ENCODE assay signal across 10 cellular contexts in genomic region chr1:184882649-184883303, GRCh38.
DNase-seq lines count a peak whose midpoint lies in the region; ATAC-seq, FAIRE-seq and TF ChIP-seq lines count a peak whose summit lies in the region.
"Had no signal": no experiment of that assay in that cellular context is flagged by ENCODE, and none has a peak within 500 bp of the region (broad histone marks: within the 10 kb centered on the region; RNA-seq: fewer than 3 reads in every experiment).

No MANE protein-coding gene starts in this region.

- ATAC-seq in HG02852 (IDR thresholded peaks at IDR 0.05; ENCODE audit: unreplicated experiment) (peak; percentile 11), GM12878 (peak; percentile 66), GM21515 (IDR thresholded peaks at IDR 0.05; ENCODE audit: unreplicated experiment) (no peak)
- ATAC-seq: naive thymus-derived CD8-positive, alpha-beta T cell had no signal

- peaks cover 18% of the 10 kb centered on the region for H3K4me1 ChIP-seq in GM12878 (ENCODE audit: control insufficient read depth, insufficient read depth, low read length)
- H3K4me1 ChIP-seq in muscle layer of duodenum (ENCODE audit: control insufficient read depth in 1 of 2, insufficient read depth in 2 of 2, low read length in 2 of 2) = peaks cover 6 to 34% of the 10 kb centered on the region in 2 donors
- no peaks in the 10 kb centered on the region for H3K4me1 ChIP-seq in ovary (ENCODE audit: insufficient read depth)

- no peak overlapping the region; the same call in 1 of the 2 replicates for H2AFZ ChIP-seq in GM12878 (ENCODE audit: control insufficient read depth, low read depth, low read length)

- no TSS peak for BruUV-seq in GM12878 (replicated peaks; lab: Mats Ljungman, UMichigan)

- H3K4me3 ChIP-seq in GM12878 (no peak overlapping the region), muscle layer of duodenum (ENCODE audit: low read depth in 1 of 2, low read length in 2 of 2) (no peak overlapping the region), ovary (no peak overlapping the region)

- peak overlapping the region; percentile 22; the same call in 1 of the 2 replicates for H3K4me2 ChIP-seq in GM12878 (ENCODE audit: control insufficient read depth, insufficient read depth)

- CTCF ChIA-PET in GM12878 (lab: Yijun Ruan, JAX) = interaction anchor here (1.1 to 1.7 kb wide), 2 partner anchors 9 to 78 kb away, joined by 7 to 9 read pairs; no protein-coding TSS in a partner anchor

- FAIRE-seq in GM12878 (lab: Jason Lieb, UNC) = no peak

- H3K36me3 ChIP-seq in GM12878 (ENCODE audit: control insufficient read depth in 2 of 2, insufficient read depth in 2 of 2, low read length in 1 of 2) (peaks cover 0 to 6% of the 10 kb centered on the region in 2 experiments; a peak in 2 of 4 replicates), muscle layer of duodenum (ENCODE audit: control insufficient read depth in 1 of 2, insufficient read depth in 2 of 2, low read length in 2 of 2) (no peaks in the 10 kb centered on the region), ovary (no peaks in the 10 kb centered on the region)

- no peak overlapping the region; the same call in 1 of the 2 replicates for H3K9ac ChIP-seq in GM12878 (ENCODE audit: control insufficient read depth, insufficient read depth, low read length)

- H4K20me1 ChIP-seq in GM12878 (ENCODE audit: control insufficient read depth, insufficient read depth) = no peaks in the 10 kb centered on the region

- H3K79me2 ChIP-seq in GM12878 (ENCODE audit: control insufficient read depth, insufficient read depth, low read length) = no peaks in the 10 kb centered on the region

- H3K27me3 ChIP-seq in GM12878 (replicated peaks in 1 of 2; ENCODE audit: control insufficient read depth in 2 of 2, insufficient read depth in 2 of 2, low read length in 1 of 2) (no peaks in the 10 kb centered on the region), muscle layer of duodenum (ENCODE audit: low read depth, low read length) (no peaks in the 10 kb centered on the region), ovary (no peaks in the 10 kb centered on the region)

- WGBS in GM12878 (ENCODE audit: insufficient coverage, insufficient replicate concordance, low lambda C conversion rate, missing lambda C conversion rate) = 38% methylated on average over 6 of the region's 6 CpGs
- WGBS in ovary, 3 donors = 34 to 53% (median 39%) methylated on average over 6 of the region's 6 CpGs

- in situ Hi-C loops in GM13977 (cut with MboI; ENCODE audit: low pct_unique_long_range_greater_than_20kb, low sequenced_read_pairs, unreplicated experiment) (no loop called here), GM12878 (cut with MboI) (no loop called here)

- no peak for TF ChIP-seq POLR2A in GM12878 (IDR thresholded peaks at IDR 0.05; ENCODE audit: low read depth, low read length)
- no peak for TF ChIP-seq POLR2A in ovary (IDR thresholded peaks at IDR 0.05)

- DNase-seq in GM13977 (ENCODE audit: low spot score) = peak; percentile 7
- DNase-seq in GM12878 (ENCODE audit: low read depth, low spot score) = no peak
- DNase-seq in GM03348 (ENCODE audit: low spot score) = no peak
- no peak for DNase-seq in ovary
- DNase-seq in HuH-7 (ENCODE audit: low spot score) = no peak
- DNase-seq: naive thymus-derived CD8-positive, alpha-beta T cell had no signal

- SMC1A ChIA-PET in GM12878 (lab: Charles Lee; ENCODE audit: uncharacterized antibody, unreplicated experiment) = interaction anchor here (0.6 to 5.2 kb wide), 9 partner anchors 8 to 485 kb away, joined by 3 to 31 read pairs (median 4); no protein-coding TSS in a partner anchor

- POLR2A ChIA-PET in GM12878 (lab: Charles Lee) = interaction anchor here (0.7 to 0.9 kb wide), 2 partner anchors 91 to 93 kb away, joined by 3 read pairs; partner anchors contain the start of gene NIBAN1

- RAD21 ChIA-PET in GM12878 (lab: Charles Lee; ENCODE audit: unreplicated experiment) = interaction anchor here (0.8 to 1.4 kb wide), 5 partner anchors 9 to 91 kb away, joined by 3 to 5 read pairs (median 4); partner anchors contain the start of gene NIBAN1

- H3K27ac ChIP-seq in GM12878 (ENCODE audit: control insufficient read depth, insufficient read depth) (peak overlapping the region; percentile 66), muscle layer of duodenum (ENCODE audit: low read length) (peak overlapping the region; percentile 71), ovary (peak overlapping the region in 1 of 2 donors; percentile 12)
- H3K27ac ChIP-seq: HL-60 had no signal

- intact Hi-C loops in GM12878 (cut with micrococcal nuclease; ENCODE audit: unreplicated experiment) (loop anchor here (1.0 to 5.0 kb wide), 2 partner anchors 15 to 75 kb away; no protein-coding TSS in a partner anchor), ovary (cut with DNase I) (no loop called here)

- TF ChIP-seq CTCF in GM13977 (IDR thresholded peaks at IDR 0.05; ENCODE audit: extremely low read depth, insufficient read depth, missing control alignments) (no peak), GM12878 (IDR thresholded peaks at IDR 0.05 in 2 of 3, conservative IDR thresholded peaks at IDR 0.05 in 1 of 3; ENCODE audit: control insufficient read depth in 2 of 3, extremely low read depth in 1 of 3, insufficient read depth in 1 of 3, low read depth in 3 of 3, low read length in 3 of 3) (no peak), ovary (IDR thresholded peaks at IDR 0.05) (no peak)

- H3K9me3 ChIP-seq in GM12878 (replicated peaks; ENCODE audit: control insufficient read depth, insufficient read depth, low read length) (no peaks in the 10 kb centered on the region), muscle layer of duodenum (ENCODE audit: control insufficient read depth in 1 of 2, low read length in 2 of 2) (no peaks in the 10 kb centered on the region), ovary (no peaks in the 10 kb centered on the region)

- TF ChIP-seq EP300 in GM12878 (IDR thresholded peaks at IDR 0.05; ENCODE audit: borderline replicate concordance in 1 of 2, control insufficient read depth in 1 of 2, low read depth in 2 of 2, low read length in 2 of 2) (no peak), ovary (IDR thresholded peaks at IDR 0.05) (no peak)

- TF ChIP-seq RAD21 in GM12878 (IDR thresholded peaks at IDR 0.05; ENCODE audit: insufficient read depth, low read depth, low read length) = 0 out of 2 replicates have a peak, but pooled peaks have one; percentile 10

TF ChIP-seq in GM12878, 131 proteins besides CTCF, POLR2A, EP300 and RAD21:
- TF ChIP-seq ZNF592 (IDR thresholded peaks at IDR 0.05) = no peak
- peak in 1 of 2 experiments; percentile 84; a peak in 2 of 4 replicates for TF ChIP-seq SRF (IDR thresholded peaks at IDR 0.05; ENCODE audit: low read depth in 2 of 2, low read length in 2 of 2)
- no peak for TF ChIP-seq CREM (IDR thresholded peaks at IDR 0.05; ENCODE audit: low read depth)
- TF ChIP-seq HDAC6 (IDR thresholded peaks at IDR 0.05; ENCODE audit: unreplicated experiment) = no peak
- no peak for TF ChIP-seq TAF1 (IDR thresholded peaks at IDR 0.05; ENCODE audit: borderline replicate concordance, low read depth, low read length)
- TF ChIP-seq EZH2 (IDR thresholded peaks at IDR 0.05; ENCODE audit: borderline replicate concordance, control insufficient read depth, low read depth, low read length) = no peak
- no peak for TF ChIP-seq SMAD5 (IDR thresholded peaks at IDR 0.05; ENCODE audit: low read depth)
- no peak for TF ChIP-seq STAT1 (conservative IDR thresholded peaks at IDR 0.05)
- TF ChIP-seq NFIC (IDR thresholded peaks at IDR 0.05; ENCODE audit: low read depth, low read length) = peak; percentile 35; the same call in 1 of the 2 replicates
- TF ChIP-seq ELK1 (IDR thresholded peaks at IDR 0.05; ENCODE audit: low read depth, low read length) = no peak
